8 cellular contexts compared by ENCODE assay signal in genomic region chr2:231612199-231613053, GRCh38. TPM values are rescaled to one million over a fixed set of nuclear protein-coding genes. Genes with fewer than 3 reads are reported as not detected.
A peak's percentile ranks its signal among the peaks of the same experiment; 100 is the strongest.
DNase-seq lines count a peak whose midpoint lies in the region; ATAC-seq, FAIRE-seq and TF ChIP-seq lines count a peak whose summit lies in the region.

No MANE protein-coding gene starts in this region.

- TF ChIP-seq CTCF in AG09309 (IDR thresholded peaks at IDR 0.05; ENCODE audit: control insufficient read depth, insufficient read depth, low read depth, low read length, missing control alignments) (peak; percentile 91), HepG2 (CRISPR knock-in tag; IDR thresholded peaks at IDR 0.05) (peak; percentile 96)

- no peaks in the 10 kb centered on the region for H3K9me3 ChIP-seq in HepG2 (ENCODE audit: low read length)

- TF ChIP-seq RAD21 in HepG2 (CRISPR knock-in tag; IDR thresholded peaks at IDR 0.05): peak; percentile 91

- intact Hi-C loops in HepG2 (cut with micrococcal nuclease; ENCODE audit: unreplicated experiment): loop anchor here (1.0 to 2.0 kb wide), 4 partner anchors 59 to 168 kb away; partner anchors contain the start of gene PDE6D

- CTCF ChIA-PET in HepG2 (lab: Yijun Ruan, JAX; ENCODE audit: low intra/inter-chr PET ratio, low total read pairs): interaction anchor here (0.6 to 3.7 kb wide), 6 partner anchors 58 to 169 kb away, joined by 3 to 39 read pairs (median 8); partner anchors contain the start of gene PDE6D

- peak; percentile 36 for FAIRE-seq in HepG2 (lab: Jason Lieb, UNC)

- peak overlapping the region; percentile 99 for H3K27ac ChIP-seq in cingulate gyrus (ENCODE audit: low read depth, low read length)
- H3K27ac ChIP-seq in HepG2 (ENCODE audit: extremely low read length, insufficient read depth, low read length): peak overlapping the region; percentile 28

- peaks cover 62% of the 10 kb centered on the region for H3K4me1 ChIP-seq in HepG2 (ENCODE audit: insufficient read depth, low read length)

- no peaks in the 10 kb centered on the region for H3K79me2 ChIP-seq in HepG2 (ENCODE audit: insufficient read depth, low read length)

- in situ Hi-C loops in HepG2 (cut with HindIII; ENCODE audit: extremely low pct_ligation_motif_present, low pct_unique_long_range_greater_than_20kb): loop anchor here (5.0 kb wide), 2 partner anchors 60 to 100 kb away; no protein-coding TSS in a partner anchor

- no peaks in the 10 kb centered on the region for H3K36me3 ChIP-seq in HepG2 (replicated peaks in 1 of 2; ENCODE audit: control insufficient read depth in 1 of 2, insufficient read depth in 2 of 2, low read length in 2 of 2)

- H3K4me2 ChIP-seq in HepG2 (ENCODE audit: low read depth, low read length): peak overlapping the region; percentile 72

- peaks cover 3 to 8% of the 10 kb centered on the region in 2 experiments; a peak in 2 of 5 replicates for H3K27me3 ChIP-seq in HepG2 (ENCODE audit: control insufficient read depth in 1 of 2, insufficient read depth in 2 of 2, low read length in 2 of 2)

- no peak for TF ChIP-seq EP300 in HepG2 (IDR thresholded peaks at IDR 0.05; ENCODE audit: low read depth in 2 of 2, low read length in 2 of 2)
- TF ChIP-seq EP300 in HepG2 (CRISPR knock-in tag; IDR thresholded peaks at IDR 0.05; ENCODE audit: borderline replicate concordance): 0 out of 2 replicates have a peak, but pooled peaks have one; percentile 11

- H4K20me1 ChIP-seq in HepG2 (ENCODE audit: insufficient read depth, low read length): no peaks in the 10 kb centered on the region

- POLR2A ChIA-PET in HepG2 (lab: Yijun Ruan, JAX): interaction anchor here (1.2 to 2.1 kb wide), 8 partner anchors 16 to 148 kb away, joined by 4 to 14 read pairs (median 6); partner anchors contain the start of gene NCL

- ATAC-seq in GM18870 (IDR thresholded peaks at IDR 0.05; ENCODE audit: unreplicated experiment): peak; percentile 28
- peak; percentile 45 for ATAC-seq in HG03280 (IDR thresholded peaks at IDR 0.05; ENCODE audit: unreplicated experiment)
- peak; percentile 72 for ATAC-seq in HepG2

- peak; percentile 88 for DNase-seq in AG09309 (ENCODE audit: low read depth)
- DNase-seq in NCI-H510A (lab: John Stamatoyannopoulos, UW): peak; percentile 85
- DNase-seq in activated CD4-positive, alpha-beta T cell treated with anti-CD3 and anti-CD28 coated beads for 48 hours: peak; percentile 98
- DNase-seq in HepG2 (ENCODE audit: low spot score): peak; percentile 80
- peak; percentile 94 to 95 for DNase-seq in stimulated activated CD4-positive, alpha-beta T cell treated with anti-CD3 and anti-CD28 coated beads, Interleukin-2, amount 100 ng/mL, for 48 hours

- 14% methylated on average over 16 of the region's 22 CpGs for WGBS in HepG2 (ENCODE audit: low lambda C conversion rate)

- no peak for TF ChIP-seq POLR2A in HepG2 (IDR thresholded peaks at IDR 0.05; ENCODE audit: insufficient read depth in 1 of 2, low read depth in 2 of 2, low read length in 2 of 2)

- BruUV-seq in HepG2 (replicated peaks; lab: Mats Ljungman, UMichigan): no TSS peak

- peak overlapping the region; percentile 55; the same call in 1 of the 2 replicates for H3K9ac ChIP-seq in HepG2 (ENCODE audit: insufficient read depth, low read depth, low read length)

- no peak overlapping the region for H2AFZ ChIP-seq in HepG2 (ENCODE audit: low read length)

- no peak overlapping the region for H3K4me3 ChIP-seq in AG09309 (ENCODE audit: control insufficient read depth, low read depth, low read length)
- H3K4me3 ChIP-seq in HepG2 (replicated peaks in 1 of 3; ENCODE audit: insufficient read depth in 1 of 3, low read depth in 2 of 3, low read length in 3 of 3): peak overlapping the region in 1 of 3 experiments; percentile 45; a peak in 2 of 6 replicates

TF ChIP-seq in HepG2, 621 proteins besides CTCF, POLR2A, EP300 and RAD21 (continues in another document):
- TF ChIP-seq ZNF713 (CRISPR knock-in tag; IDR thresholded peaks at IDR 0.05): 0 out of 2 replicates have a peak, but pooled peaks have one; percentile 48
- peak; percentile 71 for TF ChIP-seq RCOR2 (CRISPR knock-in tag; IDR thresholded peaks at IDR 0.05)
- peak; percentile 50; the same call in 1 of the 2 replicates for TF ChIP-seq DNMT3B (CRISPR knock-in tag; conservative IDR thresholded peaks at IDR 0.05)
- TF ChIP-seq PHF21A (CRISPR knock-in tag; IDR thresholded peaks at IDR 0.05): peak; percentile 50
- TF ChIP-seq ZNF574 (CRISPR knock-in tag; IDR thresholded peaks at IDR 0.05): peak; percentile 29; the same call in 1 of the 2 replicates
- 0 out of 2 replicates have a peak, but pooled peaks have one; percentile 39 for TF ChIP-seq SNAPC2 (CRISPR knock-in tag; IDR thresholded peaks at IDR 0.05)
- TF ChIP-seq ZFY (CRISPR knock-in tag; IDR thresholded peaks at IDR 0.05): peak; percentile 41; the same call in 1 of the 2 replicates
- TF ChIP-seq TCF7 (IDR thresholded peaks at IDR 0.05; ENCODE audit: low read depth): no peak
- peak; percentile 57; the same call in 1 of the 2 replicates for TF ChIP-seq ZFP91 (CRISPR knock-in tag; IDR thresholded peaks at IDR 0.05; ENCODE audit: borderline replicate concordance)

RNA-seq across cellular contexts. Expression of gene TEX44, which starts 19.8 kb away (rescaled TPM):
- not detected in 2 replicates for total RNA-seq in HepG2 (2016; rRNA removed; fragmentation: Illumina TruSeq; extraction: Trizol)
- not detected in 2 replicates for total RNA-seq in HepG2 (2016; cell fraction: cytosol; rRNA removed; fragmentation: Illumina TruSeq; extraction: Trizol; ENCODE audit: low read depth)
- total RNA-seq in HepG2 (2016; cell fraction: insoluble cytoplasmic fraction; rRNA removed; fragmentation: Illumina TruSeq; extraction: Trizol): not detected in 2 replicates
- total RNA-seq in HepG2 (2016; cell fraction: membrane; rRNA removed; fragmentation: Illumina TruSeq; extraction: Trizol): not detected in 2 replicates
- total RNA-seq in HepG2 (2016; cell fraction: nucleus; rRNA removed; fragmentation: Illumina TruSeq; extraction: Trizol): not detected in 2 replicates
- polyA plus RNA-seq in HepG2 (2011; rRNA removed): not detected in 2 replicates
- polyA plus RNA-seq in HepG2 (2011; cell fraction: cytosol; rRNA removed): not detected in 2 replicates
- polyA plus RNA-seq in HepG2 (2011; cell fraction: nucleus; rRNA removed): not detected in 2 replicates
- polyA plus RNA-seq in HepG2 (2012): not detected in 2 replicates
- polyA plus RNA-seq in HepG2 (2016; cell fraction: cytosol; fragmentation: Illumina TruSeq; extraction: Trizol; ENCODE audit: low read depth): not detected in 2 replicates
- polyA plus RNA-seq in HepG2 (2016; cell fraction: insoluble cytoplasmic fraction; fragmentation: Illumina TruSeq; extraction: Trizol; ENCODE audit: low read depth): not detected in 2 replicates
- not detected in 2 replicates for polyA plus RNA-seq in HepG2 (2016; cell fraction: membrane; fragmentation: Illumina TruSeq; extraction: Trizol; ENCODE audit: low read depth)
- polyA plus RNA-seq in HepG2 (2016; cell fraction: nucleus; fragmentation: Illumina TruSeq; extraction: Trizol; ENCODE audit: insufficient read depth, low read depth): not detected in 2 replicates
- polyA minus RNA-seq in HepG2 (2011; rRNA and poly(A)+ RNA removed; ENCODE audit: low replicate concordance): not detected in 2 replicates
- not detected in 2 replicates for polyA minus RNA-seq in HepG2 (2011; cell fraction: cytosol; rRNA and poly(A)+ RNA removed)
- polyA minus RNA-seq in HepG2 (2011; cell fraction: nucleus; rRNA and poly(A)+ RNA removed): not detected in 2 replicates
